1 cellular context compared by ENCODE assay signal in genomic region chr5:172189693-172190296, GRCh38.
TF ChIP-seq lines count a peak whose summit lies in the region.

No MANE protein-coding gene starts in this region.

TF ChIP-seq in WTC11, 78 proteins besides CTCF, POLR2A, EP300 and RAD21:
- peak; percentile 88 for TF ChIP-seq ZNF512 (CRISPR knock-in tag; IDR thresholded peaks at IDR 0.05; ENCODE audit: borderline replicate concordance)
- no peak for TF ChIP-seq TP53 (CRISPR knock-in tag; IDR thresholded peaks at IDR 0.05)
